1 cellular context compared by ENCODE assay signal in the genomic region with DNA sequence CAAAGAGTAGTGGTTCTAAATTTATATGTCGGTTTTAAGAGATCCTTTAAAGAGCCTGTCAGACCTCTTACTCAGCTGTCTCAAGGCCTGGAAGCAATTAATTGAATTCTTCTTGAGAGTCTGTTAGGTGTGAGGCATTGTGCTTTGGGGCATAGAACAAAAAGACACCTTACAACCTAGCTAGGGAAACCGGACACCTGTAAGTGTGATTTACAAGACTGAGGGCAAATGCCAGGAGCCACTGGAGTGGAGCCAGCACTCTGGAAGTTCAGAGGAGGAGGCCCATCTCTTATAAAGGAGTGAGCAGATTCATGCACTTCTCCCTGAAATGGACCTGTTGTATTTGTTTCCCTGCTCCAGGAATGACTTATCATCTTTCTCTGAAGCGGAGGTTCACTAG.
TF ChIP-seq lines count a peak whose summit lies in the region.

No MANE protein-coding gene starts in this region.

TF ChIP-seq in WTC11, 78 proteins besides CTCF, POLR2A, EP300 and RAD21 (continued from another document):
- TF ChIP-seq, protein P1, sequence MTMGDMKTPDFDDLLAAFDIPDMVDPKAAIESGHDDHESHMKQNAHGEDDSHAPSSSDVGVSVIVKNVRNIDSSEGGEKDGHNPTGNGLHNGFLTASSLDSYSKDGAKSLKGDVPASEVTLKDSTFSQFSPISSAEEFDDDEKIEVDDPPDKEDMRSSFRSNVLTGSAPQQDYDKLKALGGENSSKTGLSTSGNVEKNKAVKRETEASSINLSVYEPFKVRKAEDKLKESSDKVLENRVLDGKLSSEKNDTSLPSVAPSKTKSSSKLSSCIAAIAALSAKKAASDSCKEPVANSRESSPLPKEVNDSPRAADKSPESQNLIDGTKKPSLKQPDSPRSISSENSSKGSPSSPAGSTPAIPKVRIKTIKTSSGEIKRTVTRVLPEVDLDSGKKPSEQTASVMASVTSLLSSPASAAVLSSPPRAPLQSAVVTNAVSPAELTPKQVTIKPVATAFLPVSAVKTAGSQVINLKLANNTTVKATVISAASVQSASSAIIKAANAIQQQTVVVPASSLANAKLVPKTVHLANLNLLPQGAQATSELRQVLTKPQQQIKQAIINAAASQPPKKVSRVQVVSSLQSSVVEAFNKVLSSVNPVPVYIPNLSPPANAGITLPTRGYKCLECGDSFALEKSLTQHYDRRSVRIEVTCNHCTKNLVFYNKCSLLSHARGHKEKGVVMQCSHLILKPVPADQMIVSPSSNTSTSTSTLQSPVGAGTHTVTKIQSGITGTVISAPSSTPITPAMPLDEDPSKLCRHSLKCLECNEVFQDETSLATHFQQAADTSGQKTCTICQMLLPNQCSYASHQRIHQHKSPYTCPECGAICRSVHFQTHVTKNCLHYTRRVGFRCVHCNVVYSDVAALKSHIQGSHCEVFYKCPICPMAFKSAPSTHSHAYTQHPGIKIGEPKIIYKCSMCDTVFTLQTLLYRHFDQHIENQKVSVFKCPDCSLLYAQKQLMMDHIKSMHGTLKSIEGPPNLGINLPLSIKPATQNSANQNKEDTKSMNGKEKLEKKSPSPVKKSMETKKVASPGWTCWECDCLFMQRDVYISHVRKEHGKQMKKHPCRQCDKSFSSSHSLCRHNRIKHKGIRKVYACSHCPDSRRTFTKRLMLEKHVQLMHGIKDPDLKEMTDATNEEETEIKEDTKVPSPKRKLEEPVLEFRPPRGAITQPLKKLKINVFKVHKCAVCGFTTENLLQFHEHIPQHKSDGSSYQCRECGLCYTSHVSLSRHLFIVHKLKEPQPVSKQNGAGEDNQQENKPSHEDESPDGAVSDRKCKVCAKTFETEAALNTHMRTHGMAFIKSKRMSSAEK (CRISPR knock-in tag; IDR thresholded peaks at IDR 0.05; ENCODE audit: borderline replicate concordance): no peak
- TF ChIP-seq, protein P2, sequence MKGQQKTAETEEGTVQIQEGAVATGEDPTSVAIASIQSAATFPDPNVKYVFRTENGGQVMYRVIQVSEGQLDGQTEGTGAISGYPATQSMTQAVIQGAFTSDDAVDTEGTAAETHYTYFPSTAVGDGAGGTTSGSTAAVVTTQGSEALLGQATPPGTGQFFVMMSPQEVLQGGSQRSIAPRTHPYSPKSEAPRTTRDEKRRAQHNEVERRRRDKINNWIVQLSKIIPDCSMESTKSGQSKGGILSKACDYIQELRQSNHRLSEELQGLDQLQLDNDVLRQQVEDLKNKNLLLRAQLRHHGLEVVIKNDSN (CRISPR knock-in tag; IDR thresholded peaks at IDR 0.05): no peak
- no peak for TF ChIP-seq GRHL2 (CRISPR knock-in tag; IDR thresholded peaks at IDR 0.05; ENCODE audit: insufficient replicate concordance, severe bottlenecking)
- no peak for TF ChIP-seq NR1H2 (CRISPR knock-in tag; IDR thresholded peaks at IDR 0.05)
- TF ChIP-seq CREB1 (CRISPR knock-in tag; IDR thresholded peaks at IDR 0.05): no peak
- TF ChIP-seq, protein P3, sequence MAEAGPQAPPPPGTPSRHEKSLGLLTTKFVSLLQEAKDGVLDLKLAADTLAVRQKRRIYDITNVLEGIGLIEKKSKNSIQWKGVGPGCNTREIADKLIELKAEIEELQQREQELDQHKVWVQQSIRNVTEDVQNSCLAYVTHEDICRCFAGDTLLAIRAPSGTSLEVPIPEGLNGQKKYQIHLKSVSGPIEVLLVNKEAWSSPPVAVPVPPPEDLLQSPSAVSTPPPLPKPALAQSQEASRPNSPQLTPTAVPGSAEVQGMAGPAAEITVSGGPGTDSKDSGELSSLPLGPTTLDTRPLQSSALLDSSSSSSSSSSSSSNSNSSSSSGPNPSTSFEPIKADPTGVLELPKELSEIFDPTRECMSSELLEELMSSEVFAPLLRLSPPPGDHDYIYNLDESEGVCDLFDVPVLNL (CRISPR knock-in tag; IDR thresholded peaks at IDR 0.05; ENCODE audit: borderline replicate concordance, low read depth): no peak
- no peak for TF ChIP-seq ZMAT4 (CRISPR knock-in tag; IDR thresholded peaks at IDR 0.05)
- no peak for TF ChIP-seq RELA (CRISPR knock-in tag; IDR thresholded peaks at IDR 0.05; ENCODE audit: borderline replicate concordance)
